8 cellular contexts compared by ENCODE assay signal in the genomic region with DNA sequence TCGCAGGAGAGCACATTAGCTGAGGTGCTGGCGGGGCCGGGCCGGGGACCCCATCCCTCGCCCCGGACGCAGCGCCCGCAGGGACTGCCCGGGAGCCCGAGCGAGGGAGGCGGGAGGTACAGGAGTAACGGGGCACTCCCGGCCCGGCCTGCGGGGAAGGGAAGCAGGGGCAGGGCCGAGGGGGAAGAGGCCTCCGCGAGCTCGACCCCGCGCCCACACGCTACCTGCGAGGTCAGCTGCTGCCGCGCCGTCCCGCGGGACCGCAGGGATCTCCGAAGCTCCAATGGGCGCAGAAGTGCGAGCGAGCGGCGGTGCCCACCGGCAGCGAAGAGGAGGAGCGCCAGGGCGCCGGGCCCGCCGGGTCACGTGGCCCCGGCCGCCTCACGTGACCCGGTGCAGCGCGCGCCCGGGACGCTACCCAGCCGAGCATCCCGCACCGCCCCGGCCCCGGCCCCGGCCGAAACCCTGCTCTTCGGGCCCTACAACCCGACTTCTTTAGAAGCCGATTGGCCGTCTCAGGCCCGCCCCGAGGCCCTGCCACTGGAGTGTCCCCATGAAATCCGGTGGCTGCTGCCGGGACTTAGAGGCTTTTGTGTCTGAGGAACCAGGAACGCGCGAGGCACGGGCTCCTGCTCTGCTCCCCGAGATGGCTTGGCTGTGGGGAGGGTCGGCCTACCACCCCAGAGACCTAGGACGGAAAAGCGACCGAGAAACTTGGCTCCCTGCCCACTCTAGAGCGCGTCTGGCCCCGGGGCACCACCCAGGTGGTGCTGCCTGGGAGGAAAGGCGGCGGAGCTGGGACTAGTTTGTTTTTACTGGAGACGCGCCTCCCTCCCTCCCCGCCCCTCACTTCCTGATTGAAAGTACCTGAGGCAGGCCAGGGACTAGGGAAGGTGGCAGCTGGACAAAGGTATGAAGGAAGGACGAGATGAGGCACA. TPM values are rescaled to one million over a fixed set of nuclear protein-coding genes. Genes with fewer than 3 reads are reported as not detected.
A peak's percentile ranks its signal among the peaks of the same experiment; 100 is the strongest.
DNase-seq lines count a peak whose midpoint lies in the region; ATAC-seq and TF ChIP-seq lines count a peak whose summit lies in the region.

A gene (minus strand): TSS at position 339 of the 938 bp plus-strand sequence. CDS start 18,279 bp downstream, outside the sequence.

- DNase-seq in HFF-Myc (ENCODE audit: extremely low read depth, low read depth) (no peak), NB4 (ENCODE audit: low read depth) (peak; percentile 85), astrocyte of the cerebellum (ENCODE audit: low read depth) (no peak), hepatocyte (ENCODE audit: low spot score) (peak; percentile 89), renal cortical epithelial cell (ENCODE audit: low read depth) (peak; percentile 25), aorta (peak; percentile 73 to 88)

- no peaks in the 10 kb centered on the region for H3K9me2 ChIP-seq in hepatocyte (replicated peaks; ENCODE audit: insufficient read depth)

- in situ Hi-C loops in astrocyte of the cerebellum (cut with HindIII; ENCODE audit: low sequenced_read_pairs): no loop called here

- no peaks in the 10 kb centered on the region for H4K20me1 ChIP-seq in hepatocyte (ENCODE audit: insufficient read depth, poor library complexity, severe bottlenecking)

- peak within 1 kb of the TSS; percentile 96 for H3K4me2 ChIP-seq in hepatocyte

- 1% methylated on average over 69 of the region's 87 CpGs for WGBS in hepatocyte (ENCODE audit: low lambda C conversion rate, missing lambda C conversion rate)
- WGBS in aorta, 2 donors: 1% methylated on average over 41 to 87 of the region's 87 CpGs

- peak within 1 kb of the TSS; percentile 99 for H2AFZ ChIP-seq in hepatocyte

- H3K4me3 ChIP-seq in GM12875 (ENCODE audit: low read depth, low read length) (peak within 1 kb of the TSS; percentile 99), HFF-Myc (replicated peaks; ENCODE audit: low read depth, low read length) (peak within 1 kb of the TSS; percentile 64), NB4 (ENCODE audit: low read depth, low read length) (peak within 1 kb of the TSS; percentile 76), astrocyte of the cerebellum (ENCODE audit: low read depth, low read length) (peak within 1 kb of the TSS; percentile 86), hepatocyte (peak within 1 kb of the TSS; percentile 73), aorta (ENCODE audit: low read length in 2 of 2) (peak within 1 kb of the TSS; percentile 53 to 91)

- peak; percentile 44 for TF ChIP-seq POLR2A in NB4 (IDR thresholded peaks at IDR 0.05; ENCODE audit: extremely low read depth, insufficient read length)

- H3K27ac ChIP-seq in hepatocyte (peak within 1 kb of the TSS; percentile 98), aorta (ENCODE audit: low read depth in 1 of 2, low read length in 2 of 2) (peak within 1 kb of the TSS in 1 of 2 donors; percentile 53)

- peaks cover 4% of the 10 kb centered on the region for H3K4me1 ChIP-seq in hepatocyte (ENCODE audit: insufficient read depth)
- H3K4me1 ChIP-seq in aorta (ENCODE audit: control insufficient read depth in 1 of 2, insufficient read depth in 2 of 2, low read length in 2 of 2): no peaks in the 10 kb centered on the region

- ATAC-seq in aorta (ENCODE audit: low FRiP score): peak; percentile 95

- no peaks in the 10 kb centered on the region for H3K9me3 ChIP-seq in hepatocyte (ENCODE audit: low read depth)
- H3K9me3 ChIP-seq in aorta (ENCODE audit: control insufficient read depth, low read length): no peaks in the 10 kb centered on the region

- peaks cover 26% of the 10 kb centered on the region for H3K79me2 ChIP-seq in hepatocyte

- H3K27me3 ChIP-seq in hepatocyte (no peaks in the 10 kb centered on the region), aorta (ENCODE audit: control insufficient read depth in 1 of 2, insufficient read depth in 2 of 2, low read length in 1 of 2) (no peaks in the 10 kb centered on the region)

- intact Hi-C loops in T-helper 2 cell treated with Interferon-gamma antibody and Interleukin-4, amounts not matched to agents 100 ng/mL and 5 ng/mL, for 36 hours (cut with micrococcal nuclease): loop anchor here (1.0 to 10.0 kb wide), 6 partner anchors 21 to 611 kb away; a partner anchor contains a TSS
- intact Hi-C loops in aorta (cut with DNase I): loop anchor here in 1 of 2 donors (10.0 kb wide), 1 partner anchor 141 kb away; a partner anchor contains a TSS

- no peak for TF ChIP-seq CTCF in GM12875 (IDR thresholded peaks at IDR 0.05; ENCODE audit: borderline replicate concordance, insufficient read depth, low read depth, low read length)
- no peak for TF ChIP-seq CTCF in HFF-Myc (IDR thresholded peaks at IDR 0.05; ENCODE audit: low read depth, low read length, missing control alignments)
- TF ChIP-seq CTCF in NB4 (IDR thresholded peaks at IDR 0.05; ENCODE audit: low read depth, low read length): no peak
- TF ChIP-seq CTCF in astrocyte of the cerebellum (IDR thresholded peaks at IDR 0.05; ENCODE audit: low read depth, low read length, missing control alignments): no peak
- no peak for TF ChIP-seq CTCF in hepatocyte (IDR thresholded peaks at IDR 0.05; ENCODE audit: poor library complexity)

- H3K36me3 ChIP-seq in hepatocyte (replicated peaks; ENCODE audit: insufficient read depth, low read depth) (no peaks in the 10 kb centered on the region), aorta (ENCODE audit: control insufficient read depth in 1 of 2, insufficient read depth in 2 of 2, low read length in 1 of 2) (no peaks in the 10 kb centered on the region)

RNA-seq across cellular contexts. Expression of the gene that starts here (rescaled TPM):
- total RNA-seq in T-helper 2 cell treated with Interferon-gamma antibody and Interleukin-4, amounts not matched to agents 100 ng/mL and 5 ng/mL, for 36 hours: 18.8 and 19.7 TPM in 2 replicates
- total RNA-seq in hepatocyte (24.3 and 25.1 TPM in 2 replicates), renal cortical epithelial cell (17.2 and 21.1 TPM in 2 replicates), aorta (10 to 100 TPM; 12.7 to 21.6 TPM)
- polyA plus RNA-seq in hepatocyte (10.5 and 14.6 TPM in 2 replicates), aorta (10 to 100 TPM; 10.3 to 12.6 TPM)

Comparison
In these comparisons a context has a peak if more than half of its experiments do, and no peak if none do; other contexts are left out.
1. DNase-seq: peak in NB4 (single experiment), hepatocyte (single experiment), renal cortical epithelial cell (single experiment) and aorta (2 of 2); none in HFF-Myc (single experiment) and astrocyte of the cerebellum (single experiment).
2. Peak in every context shown above with its lines, with median percentiles within 50 percentile points of each other: H3K4me3 ChIP-seq.